9 cellular contexts compared by ENCODE assay signal in genomic region chr7:103784887-103785286, GRCh38.
"Had no signal": no experiment of that assay in that cellular context is flagged by ENCODE, and none has a peak within 500 bp of the region (broad histone marks: within the 10 kb centered on the region; RNA-seq: fewer than 3 reads in every experiment).

No MANE protein-coding gene starts in this region.

- ATAC-seq: GM23338, K562 had no signal

- H3K4me3 Mint-ChIP-seq: GM23338, H9 had no signal

- H3K27ac Mint-ChIP-seq: GM23338, H9 had no signal

- H3K4me1 Mint-ChIP-seq: H9 had no signal

- H3K4me3 ChIP-seq: GM23338, K562 had no signal

- FAIRE-seq: H1, H54, HTR-8/SVneo, K562 had no signal

- H3K4me2 ChIP-seq: GM23338 had no signal

- H3K9me3 Mint-ChIP-seq: GM23338, H9 had no signal

- DNase-seq: H9, HCEC 1CT, IMR-90, KG1 had no signal
